Comparison of ENCODE assay signal across 8 cellular contexts in genomic region chr18:63099848-63100625, GRCh38.
DNase-seq lines count a peak whose midpoint lies in the region; ATAC-seq and TF ChIP-seq lines count a peak whose summit lies in the region.

No MANE protein-coding gene starts in this region.

- H3K4me3 ChIP-seq in mesendoderm (ENCODE audit: low read length) = no peak overlapping the region

- H2BK120ac ChIP-seq in mesendoderm (ENCODE audit: low read depth, low read length) = no peak overlapping the region

- H4K8ac ChIP-seq in mesendoderm (ENCODE audit: low read depth, low read length) = no peak overlapping the region

- no peak overlapping the region for H3K4me2 ChIP-seq in mesendoderm (ENCODE audit: low read length)

- H2AK5ac ChIP-seq in mesendoderm (ENCODE audit: low read length) = no peak overlapping the region

- H3K9ac ChIP-seq in mesendoderm (ENCODE audit: low read length) = no peak overlapping the region

- no peaks in the 10 kb centered on the region for H3K79me2 ChIP-seq in mesendoderm (ENCODE audit: control insufficient read depth, insufficient read depth, low read length)

- TF ChIP-seq POLR2A in GM18526 (IDR thresholded peaks at IDR 0.05; ENCODE audit: extremely low read depth, insufficient read length) = peak; percentile 43

- no peak overlapping the region for H3K4ac ChIP-seq in mesendoderm (ENCODE audit: low read depth, low read length)

- peaks cover 4% of the 10 kb centered on the region for H3K4me1 ChIP-seq in mesendoderm (ENCODE audit: control insufficient read depth, low read depth, low read length)

- no peak overlapping the region for H3K23ac ChIP-seq in mesendoderm (ENCODE audit: low read length)

- WGBS in mesendoderm (ENCODE audit: extremely low coverage, insufficient coverage, low lambda C conversion rate) = no CpG with 5 or more reads among the region's 10 CpGs

- no peak overlapping the region for H4K5ac ChIP-seq in mesendoderm (ENCODE audit: low read length)

- ATAC-seq in HG02763 (IDR thresholded peaks at IDR 0.05; ENCODE audit: unreplicated experiment) = peak; percentile 64
- ATAC-seq in activated CD4-positive, CD25-positive, alpha-beta regulatory T cell treated with anti-CD3 and anti-CD28 coated beads, Interleukin-2, amount 50 U/mL, for 24 hours = no peak

- H3K79me1 ChIP-seq in mesendoderm (ENCODE audit: low read length) = no peaks in the 10 kb centered on the region

- DNase-seq in NOMO-1 treated with DMSO at 0.1 percent for 48 hours (lab: John Stamatoyannopoulos, UW; ENCODE audit: unreplicated experiment) = peak; percentile 96
- peak; percentile 37 for DNase-seq in mesendoderm
- no peak for DNase-seq in activated effector memory CD4-positive, alpha-beta T cell treated with Interleukin-2 at 50 U/mL for 16 hours
- no peak for DNase-seq in SHP77 treated with DMSO at 0.1 percent for 48 hours (lab: John Stamatoyannopoulos, UW)
- DNase-seq in anterior cingulate cortex (lab: John Stamatoyannopoulos, UW) = no peak

- no peaks in the 10 kb centered on the region for H3K36me3 ChIP-seq in mesendoderm (ENCODE audit: control insufficient read depth, insufficient read depth, low read length)

- H3K56ac ChIP-seq in mesendoderm (ENCODE audit: low read length) = no peak overlapping the region

- no peak overlapping the region for H2BK15ac ChIP-seq in mesendoderm (replicated peaks; ENCODE audit: low read depth)

- H3K18ac ChIP-seq in mesendoderm (ENCODE audit: low read length) = no peak overlapping the region

- H3K27ac ChIP-seq in mesendoderm (ENCODE audit: low read depth, low read length) = no peak overlapping the region

- H3K27me3 ChIP-seq in mesendoderm (ENCODE audit: insufficient read depth, low read length, poor library complexity) = no peaks in the 10 kb centered on the region

- H2BK5ac ChIP-seq in mesendoderm (ENCODE audit: low read length) = no peak overlapping the region

Comparison
In these comparisons a context has a peak if more than half of its experiments do, and no peak if none do; other contexts are left out.
1. DNase-seq: peak in NOMO-1 treated with DMSO at 0.1 percent for 48 hours (single experiment) and mesendoderm (single experiment); none in activated effector memory CD4-positive, alpha-beta T cell treated with Interleukin-2 at 50 U/mL for 16 hours (single experiment), SHP77 treated with DMSO at 0.1 percent for 48 hours (single experiment) and anterior cingulate cortex (0 of 58).